ENCODE assay signal across 8 cellular contexts in the genomic region with DNA sequence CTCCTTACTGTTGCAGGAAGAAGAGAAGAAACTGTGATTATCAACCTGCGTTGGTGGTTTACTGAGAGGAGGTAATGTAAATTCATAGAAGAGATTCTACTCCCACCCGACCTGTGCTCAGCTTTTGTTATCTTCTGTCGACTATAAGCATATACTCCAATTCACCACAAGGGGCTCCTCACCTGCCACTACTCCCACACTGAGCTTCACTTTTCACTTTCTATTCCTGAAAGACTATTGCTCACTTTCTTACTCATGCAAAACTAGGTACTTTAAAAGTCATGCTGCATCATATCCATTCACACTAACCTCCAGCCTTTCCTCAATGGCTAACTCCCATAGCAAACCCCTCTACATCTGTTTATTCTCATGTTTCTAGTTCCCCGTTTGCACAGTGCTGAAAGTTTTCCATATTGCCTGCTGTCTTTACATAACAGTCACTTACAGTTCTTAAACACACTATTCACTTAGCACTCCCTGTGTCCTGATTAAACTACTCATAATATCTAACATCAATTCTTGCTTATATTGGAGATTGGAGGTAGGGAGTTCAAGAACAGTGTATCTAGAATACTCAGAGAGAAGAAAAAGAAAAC.
DNase-seq lines count a peak whose midpoint lies in the region; ATAC-seq and TF ChIP-seq lines count a peak whose summit lies in the region.

No MANE protein-coding gene starts in this region.

- CTCF ChIA-PET in OCI-LY7 (lab: Charles Lee; ENCODE audit: unreplicated experiment), result interaction anchor here (1.0 kb wide), 1 partner anchor 14 kb away, joined by 3 read pairs; no protein-coding TSS in a partner anchor

- H3K36me3 ChIP-seq in OCI-LY7 (ENCODE audit: insufficient read depth, low read length), result no peaks in the 10 kb centered on the region

- POLR2A ChIA-PET in OCI-LY7 (lab: Charles Lee), result interaction anchor here (0.6 kb wide), 1 partner anchor 112 kb away, joined by 3 read pairs; no protein-coding TSS in a partner anchor

- BruUV-seq in OCI-LY7 (replicated peaks; lab: Mats Ljungman, UMichigan), result no TSS peak

- H3K79me2 ChIP-seq in OCI-LY7 (ENCODE audit: insufficient read depth, low read depth, low read length), result no peaks in the 10 kb centered on the region

- no peaks in the 10 kb centered on the region for H4K20me1 ChIP-seq in OCI-LY7 (ENCODE audit: insufficient read depth, low read length)

- no peaks in the 10 kb centered on the region for H3K9me2 ChIP-seq in OCI-LY7 (ENCODE audit: insufficient read depth, low read length)

- peak; percentile 94 for ATAC-seq in GM19372 (IDR thresholded peaks at IDR 0.05; ENCODE audit: low read depth, unreplicated experiment)
- peak; percentile 96 for ATAC-seq in HG03139 (IDR thresholded peaks at IDR 0.05; ENCODE audit: unreplicated experiment)

- peak; percentile 72 for TF ChIP-seq CTCF in OCI-LY7 (conservative IDR thresholded peaks at IDR 0.05; ENCODE audit: low read length)
- TF ChIP-seq CTCF in fibroblast of mammary gland (conservative IDR thresholded peaks at IDR 0.05; ENCODE audit: control insufficient read depth, insufficient read depth, low read depth, low read length), result peak; percentile 57

- intact Hi-C loops in OCI-LY7 (cut with micrococcal nuclease; ENCODE audit: unreplicated experiment), result no loop called here

- no peaks in the 10 kb centered on the region for H3K4me1 ChIP-seq in OCI-LY7 (ENCODE audit: insufficient read depth, low read length, poor library complexity, severe bottlenecking)

- H3K4me3 ChIP-seq in OCI-LY7 (ENCODE audit: low read depth, low read length, poor library complexity, severe bottlenecking) (no peak overlapping the region), fibroblast of mammary gland (ENCODE audit: control insufficient read depth, low read depth, low read length) (no peak overlapping the region), skeletal muscle cell (ENCODE audit: low read depth, low read length) (no peak overlapping the region)

- peak; percentile 5 for DNase-seq in ELF-1 (ENCODE audit: low read depth, low spot score)
- DNase-seq in OCI-LY7 (ENCODE audit: low spot score), result peak; percentile 1
- DNase-seq in fibroblast of mammary gland (ENCODE audit: low read depth), result peak; percentile 76
- DNase-seq in skeletal muscle cell (ENCODE audit: low read depth), result peak; percentile 45
- no peak for DNase-seq in UCSD-AML1 (lab: John Stamatoyannopoulos, UW; ENCODE audit: unreplicated experiment)
- no peak for DNase-seq in activated CD8-positive, alpha-beta memory T cell treated with anti-CD3 and anti-CD28 coated beads for 24 hours

- H3K4me2 ChIP-seq in OCI-LY7 (ENCODE audit: low read length), result no peak overlapping the region

- no peak overlapping the region for H2AFZ ChIP-seq in OCI-LY7 (ENCODE audit: low read length)

- no peak overlapping the region for H3K27ac ChIP-seq in OCI-LY7 (ENCODE audit: low read depth, low read length, poor library complexity, severe bottlenecking)

- H3K9me3 ChIP-seq in OCI-LY7 (ENCODE audit: low read length), result no peaks in the 10 kb centered on the region

Comparison
In these comparisons a context has a peak if more than half of its experiments do, and no peak if none do; other contexts are left out.
1. DNase-seq: peak in ELF-1 (single experiment), OCI-LY7 (single experiment), fibroblast of mammary gland (single experiment) and skeletal muscle cell (single experiment); none in UCSD-AML1 (single experiment) and activated CD8-positive, alpha-beta memory T cell treated with anti-CD3 and anti-CD28 coated beads for 24 hours (single experiment).